Comparison of ENCODE assay signal across 11 cellular contexts in the genomic region with DNA sequence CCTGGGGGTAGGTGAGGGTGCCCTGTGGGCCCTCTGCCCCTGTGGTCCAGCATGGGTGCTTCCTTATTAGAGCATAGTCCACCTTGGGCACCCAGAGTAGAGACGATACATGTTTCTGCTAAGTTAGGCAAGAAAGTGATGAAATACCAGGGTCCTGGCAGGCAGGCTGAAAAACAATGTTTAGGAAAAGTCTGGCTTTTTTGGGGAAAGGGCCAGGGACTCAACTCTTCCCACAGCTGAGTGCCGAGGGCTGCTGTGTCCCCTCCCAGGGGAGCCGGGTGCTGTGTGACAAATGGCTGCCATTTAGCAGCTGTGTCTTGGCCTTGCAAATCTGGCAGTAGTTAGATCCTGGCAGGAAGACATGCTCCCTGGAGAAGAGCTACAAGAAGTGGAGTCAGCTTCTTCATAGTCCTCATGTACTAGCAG.
DNase-seq lines count a peak whose midpoint lies in the region; TF ChIP-seq lines count a peak whose summit lies in the region.
"Had no signal": no experiment of that assay in that cellular context is flagged by ENCODE, and none has a peak within 500 bp of the region (broad histone marks: within the 10 kb centered on the region; RNA-seq: fewer than 3 reads in every experiment).

No MANE protein-coding gene starts in this region.

- peak; percentile 49 for DNase-seq in NB4 (ENCODE audit: low read depth)
- DNase-seq in esophagus squamous epithelium (lab: John Stamatoyannopoulos, UW): no peak
- DNase-seq in mesothelial cell of epicardium (ENCODE audit: low spot score in 2 of 2, unreplicated experiment in 2 of 2): no peak
- no peak for DNase-seq in type B pancreatic cell (ENCODE audit: extremely low spot score, unreplicated experiment)
- DNase-seq in cerebellum (ENCODE audit: low spot score): no peak
- DNase-seq in glomerular visceral epithelial cell (ENCODE audit: extremely low spot score): no peak
- no peak for DNase-seq in occipital lobe (lab: John Stamatoyannopoulos, UW)
- DNase-seq: NCI-H2081; stimulated activated naive CD8-positive, alpha-beta T cell treated with anti-CD3 and anti-CD28 coated beads, Interleukin-15, Interleukin-2, amounts not matched to agents 100 U/mL and 50 U/mL, for 24 hours had no signal

- H3K27ac ChIP-seq in esophagus squamous epithelium: peak overlapping the region; percentile 19 to 72 (median 67)

- H3K27ac Mint-ChIP-seq in mesothelial cell of epicardium (peak overlapping the region; percentile 73), type B pancreatic cell (peak overlapping the region; percentile 79)
- H3K27ac Mint-ChIP-seq: activated naive CD4-positive, alpha-beta T cell treated with anti-CD3 and anti-CD28 coated beads, Interleukin-2, amount 50 U/mL, for 72 hours had no signal

- no peaks in the 10 kb centered on the region for H3K27me3 ChIP-seq in esophagus squamous epithelium

- 22 to 40% methylated on average over 1 to 3 of the region's 3 CpGs for WGBS in esophagus squamous epithelium, 2 donors

- intact Hi-C loops in esophagus squamous epithelium (cut with DNase I): no loop called here

- H3K4me3 Mint-ChIP-seq in mesothelial cell of epicardium (no peak overlapping the region), type B pancreatic cell (no peak overlapping the region)

- H3K36me3 Mint-ChIP-seq in mesothelial cell of epicardium (peaks cover 2% of the 10 kb centered on the region), type B pancreatic cell (no peaks in the 10 kb centered on the region)
- H3K36me3 Mint-ChIP-seq: activated naive CD4-positive, alpha-beta T cell treated with anti-CD3 and anti-CD28 coated beads, Interleukin-2, amount 50 U/mL, for 72 hours had no signal

- H3K4me1 Mint-ChIP-seq in mesothelial cell of epicardium: peaks cover 56% of the 10 kb centered on the region
- peaks cover 63% of the 10 kb centered on the region for H3K4me1 Mint-ChIP-seq in type B pancreatic cell (ENCODE audit: unreplicated experiment)

- H3K9me3 Mint-ChIP-seq in mesothelial cell of epicardium (no peaks in the 10 kb centered on the region), type B pancreatic cell (no peaks in the 10 kb centered on the region)
- H3K9me3 Mint-ChIP-seq: activated naive CD4-positive, alpha-beta T cell treated with anti-CD3 and anti-CD28 coated beads, Interleukin-2, amount 50 U/mL, for 72 hours had no signal

- peaks cover 41 to 100% (median 56%) of the 10 kb centered on the region in 3 donors for H3K4me1 ChIP-seq in esophagus squamous epithelium

- H3K27me3 Mint-ChIP-seq in mesothelial cell of epicardium (ENCODE audit: low read depth) (no peaks in the 10 kb centered on the region), type B pancreatic cell (no peaks in the 10 kb centered on the region)

- H3K36me3 ChIP-seq in esophagus squamous epithelium: peaks cover 0 to 18% (median 0%) of the 10 kb centered on the region in 3 donors

- TF ChIP-seq POLR2A in NB4 (IDR thresholded peaks at IDR 0.05; ENCODE audit: extremely low read depth, insufficient read length) (no peak), esophagus squamous epithelium (IDR thresholded peaks at IDR 0.05) (no peak)

- H3K4me3 ChIP-seq in NB4 (ENCODE audit: low read depth, low read length) (no peak overlapping the region), esophagus squamous epithelium (no peak overlapping the region)
- H3K4me3 ChIP-seq: lung had no signal

- no peaks in the 10 kb centered on the region for H3K9me3 ChIP-seq in esophagus squamous epithelium

- TF ChIP-seq CTCF in NB4 (IDR thresholded peaks at IDR 0.05; ENCODE audit: low read depth, low read length): no peak
- no peak for TF ChIP-seq CTCF in esophagus squamous epithelium (IDR thresholded peaks at IDR 0.05)
- no peak for TF ChIP-seq CTCF in mesothelial cell of epicardium (IDR thresholded peaks at IDR 0.05; ENCODE audit: unreplicated experiment)
- no peak for TF ChIP-seq CTCF in type B pancreatic cell (conservative IDR thresholded peaks at IDR 0.05)
